ENCODE assay signal across 24 cellular contexts in the genomic region with DNA sequence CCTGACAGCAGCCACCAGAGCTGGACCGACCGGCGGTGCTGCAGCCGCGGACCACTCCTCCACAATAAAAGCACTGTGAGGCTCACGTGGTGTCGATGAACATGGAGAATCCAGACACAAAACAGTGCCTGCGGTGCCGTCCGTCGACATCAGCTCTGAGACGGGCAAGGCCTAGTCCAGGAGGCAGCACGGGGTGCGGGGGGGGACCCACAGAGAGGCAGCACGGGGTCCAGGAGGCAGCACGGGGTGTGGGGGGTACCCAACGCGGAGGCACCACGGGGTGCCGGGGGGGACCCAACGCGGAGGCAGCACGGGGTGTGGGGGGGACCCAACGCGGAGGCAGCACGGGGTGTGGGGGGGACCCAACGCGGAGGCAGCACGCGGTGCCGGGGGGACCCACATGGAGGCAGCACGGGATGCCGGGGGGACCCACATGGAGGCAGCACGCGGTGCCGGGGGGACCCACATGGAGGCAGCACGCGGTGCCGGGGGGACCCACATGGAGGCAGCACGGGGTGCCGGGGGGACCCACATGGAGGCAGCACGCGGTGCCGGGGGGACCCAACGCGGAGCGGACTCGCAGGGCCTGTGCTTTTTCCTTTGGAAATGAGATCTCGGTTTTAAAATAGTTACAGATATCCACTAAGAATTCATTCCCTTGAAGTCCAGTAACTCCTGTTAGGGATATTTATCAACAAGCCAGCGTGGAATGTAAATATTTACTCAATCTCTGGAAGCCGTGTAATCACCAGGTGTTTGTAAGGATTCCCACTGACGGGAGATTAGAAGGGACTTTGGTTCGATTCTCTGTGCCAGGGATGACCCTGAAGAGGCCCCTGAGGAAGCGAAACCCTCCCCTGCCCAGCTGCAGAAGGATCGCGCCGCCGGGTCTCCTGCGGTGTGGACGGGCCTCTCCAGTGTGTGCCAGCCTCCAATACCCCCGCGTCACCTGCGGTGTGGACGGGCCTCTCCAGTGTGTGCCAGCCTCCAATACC.
DNase-seq lines count a peak whose midpoint lies in the region; ATAC-seq, FAIRE-seq and TF ChIP-seq lines count a peak whose summit lies in the region.
"Had no signal": no experiment of that assay in that cellular context is flagged by ENCODE, and none has a peak within 500 bp of the region (broad histone marks: within the 10 kb centered on the region; RNA-seq: fewer than 3 reads in every experiment).

No MANE protein-coding gene starts in this region.

- H3K4me3 Mint-ChIP-seq in stimulated activated naive CD8-positive, alpha-beta T cell treated with anti-CD3 and anti-CD28 coated beads, Interleukin-15, amount 100 ng/mL, for 72 hours: no peak overlapping the region
- H3K4me3 Mint-ChIP-seq in nephron: no peak overlapping the region
- H3K4me3 Mint-ChIP-seq: activated CD4-positive, alpha-beta memory T cell treated with anti-CD3 and anti-CD28 coated beads for 36 hours; activated naive CD4-positive, alpha-beta T cell treated with anti-CD3 and anti-CD28 coated beads for 36 hours; activated T-cell treated with anti-CD3 and anti-CD28 coated beads, Interleukin-2, amount 50 U/mL, for 24 hours; immature natural killer cell had no signal

- peak; percentile 33 for FAIRE-seq in endometrium (lab: Jason Lieb, UNC)

- H3K27me3 Mint-ChIP-seq in stimulated activated naive CD8-positive, alpha-beta T cell treated with anti-CD3 and anti-CD28 coated beads, Interleukin-15, amount 100 ng/mL, for 72 hours: no peaks in the 10 kb centered on the region
- H3K27me3 Mint-ChIP-seq in nephron (ENCODE audit: low read depth): no peaks in the 10 kb centered on the region

- no peak overlapping the region for H3K27ac Mint-ChIP-seq in stimulated activated naive CD8-positive, alpha-beta T cell treated with anti-CD3 and anti-CD28 coated beads, Interleukin-15, amount 100 ng/mL, for 72 hours
- peak overlapping the region in 2 of 3 experiments; percentile 41 to 66 for H3K27ac Mint-ChIP-seq in nephron
- H3K27ac Mint-ChIP-seq: activated CD4-positive, alpha-beta memory T cell treated with anti-CD3 and anti-CD28 coated beads for 36 hours; activated naive CD4-positive, alpha-beta T cell treated with anti-CD3 and anti-CD28 coated beads for 36 hours; activated T-cell treated with anti-CD3 and anti-CD28 coated beads, Interleukin-2, amount 50 U/mL, for 24 hours; immature natural killer cell had no signal

- DNase-seq in stimulated activated naive CD8-positive, alpha-beta T cell treated with anti-CD3 and anti-CD28 coated beads, Interleukin-15, amount 100 ng/mL, for 72 hours: no peak
- DNase-seq in stimulated activated naive CD8-positive, alpha-beta T cell treated with anti-CD3 and anti-CD28 coated beads, Interleukin-15, Interleukin-2, amounts not matched to agents 100 U/mL and 50 U/mL, for 24 hours: no peak
- no peak for DNase-seq in amygdala (lab: John Stamatoyannopoulos, UW)
- DNase-seq in activated CD8-positive, alpha-beta memory T cell treated with anti-CD3 and anti-CD28 coated beads for 24 hours: no peak
- no peak for DNase-seq in hypothalamus (lab: John Stamatoyannopoulos, UW)
- DNase-seq: activated CD4-positive, alpha-beta memory T cell treated with anti-CD3 and anti-CD28 coated beads for 36 hours; activated naive CD4-positive, alpha-beta T cell treated with anti-CD3 and anti-CD28 coated beads for 36 hours; activated T-cell treated with anti-CD3 and anti-CD28 coated beads, Interleukin-2, amount 50 U/mL, for 24 hours; C1 segment of cervical spinal cord; DMS 273 treated with DMSO at 0.1 percent for 48 hours; effector CD4-positive, alpha-beta T cell; esophagus squamous epithelium; GF-D8; immature natural killer cell; KBM-7; NCI-H2107; NCI-H526; OCI-M1; SIG-M5; stimulated activated CD4-positive, alpha-beta T cell treated with anti-CD3 and anti-CD28 coated beads, Interleukin-2, amount 100 ng/mL, for 48 hours; uterus had no signal

- H3K9me3 Mint-ChIP-seq in stimulated activated naive CD8-positive, alpha-beta T cell treated with anti-CD3 and anti-CD28 coated beads, Interleukin-15, amount 100 ng/mL, for 72 hours: peaks cover 14 to 18% of the 10 kb centered on the region in 2 donors
- H3K9me3 Mint-ChIP-seq in nephron: peaks cover 25% of the 10 kb centered on the region

- H3K36me3 Mint-ChIP-seq in nephron (ENCODE audit: low read depth): peaks cover 5% of the 10 kb centered on the region
- H3K36me3 Mint-ChIP-seq: activated CD4-positive, alpha-beta memory T cell treated with anti-CD3 and anti-CD28 coated beads for 36 hours had no signal

- peak; percentile 81 for ATAC-seq in stimulated activated naive CD8-positive, alpha-beta T cell treated with anti-CD3 and anti-CD28 coated beads, Interleukin-15, amount 100 ng/mL, for 72 hours
- no peak for ATAC-seq in stimulated activated naive CD8-positive, alpha-beta T cell treated with anti-CD3 and anti-CD28 coated beads, Interleukin-15, Interleukin-2, amounts not matched to agents 100 U/mL and 50 U/mL, for 24 hours
- ATAC-seq in GM18868 (IDR thresholded peaks at IDR 0.05; ENCODE audit: unreplicated experiment): no peak

- no peak for TF ChIP-seq CTCF in nephron (IDR thresholded peaks at IDR 0.05; ENCODE audit: unreplicated experiment in 3 of 3)

- no peaks in the 10 kb centered on the region for H3K4me1 Mint-ChIP-seq in stimulated activated naive CD8-positive, alpha-beta T cell treated with anti-CD3 and anti-CD28 coated beads, Interleukin-15, amount 100 ng/mL, for 72 hours
- peaks cover 22% of the 10 kb centered on the region for H3K4me1 Mint-ChIP-seq in nephron

Comparison
In these comparisons a context has a peak if more than half of its experiments do, and no peak if none do; other contexts are left out.
1. H3K27ac Mint-ChIP-seq: peak in nephron (2 of 3); none in stimulated activated naive CD8-positive, alpha-beta T cell treated with anti-CD3 and anti-CD28 coated beads, Interleukin-15, amount 100 ng/mL, for 72 hours (0 of 2).